Comparison of ENCODE assay signal across 9 cellular contexts in the genomic region with DNA sequence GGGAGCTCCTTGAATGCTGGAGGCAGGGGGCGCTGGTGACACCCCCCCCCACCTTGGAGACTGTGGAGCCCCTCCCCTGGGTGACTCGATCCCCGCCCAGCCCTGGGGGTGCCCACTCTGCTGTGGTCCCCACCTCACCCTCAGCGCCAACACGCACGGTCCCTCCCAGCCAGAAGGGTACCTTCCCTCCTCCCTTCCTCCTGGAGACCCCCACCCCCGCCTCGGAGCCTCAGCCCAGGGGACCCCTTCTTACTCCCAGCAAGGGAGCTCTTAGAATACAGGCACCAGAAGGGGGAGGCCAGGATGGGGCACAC. TPM values are rescaled to one million over a fixed set of nuclear protein-coding genes. Genes with fewer than 3 reads are reported as not detected.
DNase-seq lines count a peak whose midpoint lies in the region; ATAC-seq, FAIRE-seq and TF ChIP-seq lines count a peak whose summit lies in the region.
"Had no signal": no experiment of that assay in that cellular context is flagged by ENCODE, and none has a peak within 500 bp of the region (broad histone marks: within the 10 kb centered on the region; RNA-seq: fewer than 3 reads in every experiment).

No MANE protein-coding gene starts in this region.

- H4K8ac ChIP-seq in mesendoderm (ENCODE audit: low read depth, low read length): peak overlapping the region; percentile 88

- H3K4ac ChIP-seq in mesendoderm (ENCODE audit: low read depth, low read length): peak overlapping the region; percentile 83

- CTCF ChIA-PET in HepG2 (lab: Yijun Ruan, JAX; ENCODE audit: low intra/inter-chr PET ratio, low total read pairs): interaction anchor here (0.7 to 2.0 kb wide), 3 partner anchors 9 to 161 kb away, joined by 3 to 24 read pairs (median 3); no protein-coding TSS in a partner anchor

- H4K20me1 ChIP-seq in HepG2 (ENCODE audit: insufficient read depth, low read length): no peaks in the 10 kb centered on the region

- no peak for ATAC-seq in HepG2
- ATAC-seq in right lobe of liver: no peak
- ATAC-seq in aorta (ENCODE audit: low FRiP score): peak; percentile 26

- H3K4me1 ChIP-seq in HepG2 (ENCODE audit: insufficient read depth, low read length): peaks cover 40% of the 10 kb centered on the region
- peaks cover 0 to 6% (median 0%) of the 10 kb centered on the region in 4 donors for H3K4me1 ChIP-seq in right lobe of liver
- no peaks in the 10 kb centered on the region for H3K4me1 ChIP-seq in mesendoderm (ENCODE audit: control insufficient read depth, low read depth, low read length)
- no peaks in the 10 kb centered on the region for H3K4me1 ChIP-seq in aorta (ENCODE audit: control insufficient read depth in 1 of 2, insufficient read depth in 2 of 2, low read length in 2 of 2)

- no TSS peak for BruUV-seq in HepG2 (replicated peaks; lab: Mats Ljungman, UMichigan)

- peak overlapping the region; percentile 91 for H3K56ac ChIP-seq in mesendoderm (ENCODE audit: low read length)

- H3K79me2 ChIP-seq in HepG2 (ENCODE audit: insufficient read depth, low read length) (no peaks in the 10 kb centered on the region), mesendoderm (ENCODE audit: control insufficient read depth, insufficient read depth, low read length) (no peaks in the 10 kb centered on the region)

- H2AFZ ChIP-seq in HepG2 (ENCODE audit: low read length): no peak overlapping the region

- H3K18ac ChIP-seq in mesendoderm (ENCODE audit: low read length): peak overlapping the region; percentile 96

- TF ChIP-seq POLR2A in HepG2 (IDR thresholded peaks at IDR 0.05; ENCODE audit: insufficient read depth in 1 of 2, low read depth in 2 of 2, low read length in 2 of 2) (no peak), right lobe of liver (IDR thresholded peaks at IDR 0.05) (no peak)

- H3K27me3 ChIP-seq in HepG2 (ENCODE audit: control insufficient read depth in 1 of 2, insufficient read depth in 2 of 2, low read length in 2 of 2) (peaks cover 0 to 3% of the 10 kb centered on the region in 2 experiments; a peak in 1 of 5 replicates), right lobe of liver (no peaks in the 10 kb centered on the region), mesendoderm (ENCODE audit: insufficient read depth, low read length, poor library complexity) (no peaks in the 10 kb centered on the region), aorta (ENCODE audit: control insufficient read depth in 1 of 2, insufficient read depth in 2 of 2, low read length in 1 of 2) (no peaks in the 10 kb centered on the region)

- H3K4me2 ChIP-seq in HepG2 (ENCODE audit: low read depth, low read length) (peak overlapping the region; percentile 47), mesendoderm (ENCODE audit: low read length) (peak overlapping the region; percentile 65)

- H3K23ac ChIP-seq in mesendoderm (ENCODE audit: low read length): no peak overlapping the region

- TF ChIP-seq EP300 in HepG2 (IDR thresholded peaks at IDR 0.05; ENCODE audit: low read depth in 2 of 2, low read length in 2 of 2): no peak
- no peak for TF ChIP-seq EP300 in HepG2 (CRISPR knock-in tag; IDR thresholded peaks at IDR 0.05; ENCODE audit: borderline replicate concordance)

- no peak for FAIRE-seq in HepG2 (lab: Jason Lieb, UNC)
- FAIRE-seq: GM12892 had no signal

- H3K9ac ChIP-seq in HepG2 (ENCODE audit: insufficient read depth, low read depth, low read length) (no peak overlapping the region), mesendoderm (ENCODE audit: low read length) (peak overlapping the region; percentile 72)

- no peaks in the 10 kb centered on the region for H3K79me1 ChIP-seq in mesendoderm (ENCODE audit: low read length)

- no peak overlapping the region for H4K5ac ChIP-seq in mesendoderm (ENCODE audit: low read length)

- H3K4me3 ChIP-seq in HepG2 (replicated peaks in 1 of 3; ENCODE audit: insufficient read depth in 1 of 3, low read depth in 2 of 3, low read length in 3 of 3) (peak overlapping the region; percentile 30 to 50 (median 45); a peak in 4 of 6 replicates), right lobe of liver (no peak overlapping the region), mesendoderm (ENCODE audit: low read length) (peak overlapping the region; percentile 30), aorta (ENCODE audit: low read length in 2 of 2) (no peak overlapping the region)

- POLR2A ChIA-PET in HepG2 (lab: Yijun Ruan, JAX): interaction anchor here (0.9 kb wide), 1 partner anchor 280 kb away, joined by 3 read pairs; a partner anchor contains a TSS

- peak overlapping the region; percentile 33 for H2BK120ac ChIP-seq in mesendoderm (ENCODE audit: low read depth, low read length)

- intact Hi-C loops in HepG2 (cut with micrococcal nuclease; ENCODE audit: unreplicated experiment) (loop anchor here (1.0 to 5.0 kb wide), 2 partner anchors 37 to 161 kb away; no protein-coding TSS in a partner anchor), right lobe of liver (cut with DNase I) (loop anchor here in 1 of 2 donors (10.0 kb wide), 1 partner anchor 149 kb away; no protein-coding TSS in a partner anchor), aorta (cut with DNase I) (loop anchor here (5.0 kb wide), 2 partner anchors 36 to 161 kb away; no protein-coding TSS in a partner anchor), head of caudate nucleus (cut with DNase I) (loop anchor here (10.0 kb wide), 1 partner anchor 159 kb away; no protein-coding TSS in a partner anchor)

- in situ Hi-C loops in HepG2 (cut with HindIII; ENCODE audit: extremely low pct_ligation_motif_present, low pct_unique_long_range_greater_than_20kb): loop anchor here (25.0 kb wide), 1 partner anchor 726 kb away; no protein-coding TSS in a partner anchor

- no peak overlapping the region for H2AK5ac ChIP-seq in mesendoderm (ENCODE audit: low read length)

- H3K36me3 ChIP-seq in HepG2 (replicated peaks in 1 of 2; ENCODE audit: control insufficient read depth in 1 of 2, insufficient read depth in 2 of 2, low read length in 2 of 2) (no peaks in the 10 kb centered on the region), right lobe of liver (no peaks in the 10 kb centered on the region), mesendoderm (ENCODE audit: control insufficient read depth, insufficient read depth, low read length) (no peaks in the 10 kb centered on the region), aorta (ENCODE audit: control insufficient read depth in 1 of 2, insufficient read depth in 2 of 2, low read length in 1 of 2) (no peaks in the 10 kb centered on the region)

- 27% methylated on average over 3 of the region's 8 CpGs for WGBS in HepG2 (ENCODE audit: low lambda C conversion rate)
- WGBS in right lobe of liver (ENCODE audit: insufficient coverage, low coverage, low lambda C conversion rate, missing lambda C conversion rate): 0% methylated on average over 4 of the region's 8 CpGs
- no CpG with 5 or more reads among the region's 8 CpGs for WGBS in mesendoderm (ENCODE audit: extremely low coverage, insufficient coverage, low lambda C conversion rate)
- 9 to 10% methylated on average over 5 to 8 of the region's 8 CpGs for WGBS in aorta, 2 donors

- no peak for TF ChIP-seq RAD21 in HepG2 (CRISPR knock-in tag; IDR thresholded peaks at IDR 0.05)

- H2BK15ac ChIP-seq in mesendoderm (replicated peaks; ENCODE audit: low read depth): no peak overlapping the region

- H3K27ac ChIP-seq in HepG2 (ENCODE audit: extremely low read length, insufficient read depth, low read length) (no peak overlapping the region), right lobe of liver (no peak overlapping the region), mesendoderm (ENCODE audit: low read depth, low read length) (no peak overlapping the region), aorta (ENCODE audit: low read depth in 1 of 2, low read length in 2 of 2) (no peak overlapping the region)

- DNase-seq in HepG2 (ENCODE audit: low spot score) (no peak), right lobe of liver (no peak), dermis blood vessel endothelial cell (peak; percentile 64), mesendoderm (no peak), aorta (no peak), NCI-H1092 (lab: John Stamatoyannopoulos, UW) (no peak), SW480 (ENCODE audit: low spot score) (no peak), head of caudate nucleus (no peak)

- TF ChIP-seq CTCF in HepG2 (CRISPR knock-in tag; IDR thresholded peaks at IDR 0.05) (no peak), right lobe of liver (IDR thresholded peaks at IDR 0.05) (no peak)

- no peaks in the 10 kb centered on the region for H3K9me3 ChIP-seq in HepG2 (ENCODE audit: low read length)
- H3K9me3 ChIP-seq in right lobe of liver: no peaks in the 10 kb centered on the region
- H3K9me3 ChIP-seq in aorta (ENCODE audit: control insufficient read depth, low read length): no peaks in the 10 kb centered on the region

- no peak overlapping the region for H2BK5ac ChIP-seq in mesendoderm (ENCODE audit: low read length)

RNA-seq across cellular contexts. Expression of a gene that starts 5.6 kb away (rescaled TPM):
- 1.9 and 3.5 TPM in 2 replicates for total RNA-seq in HepG2 (2016; rRNA removed; fragmentation: Illumina TruSeq; extraction: Trizol)
- 0.51 and 0.62 TPM in 2 replicates for total RNA-seq in HepG2 (2016; cell fraction: cytosol; rRNA removed; fragmentation: Illumina TruSeq; extraction: Trizol; ENCODE audit: low read depth)
- 1.4 and 3.4 TPM in 2 replicates for total RNA-seq in HepG2 (2016; cell fraction: insoluble cytoplasmic fraction; rRNA removed; fragmentation: Illumina TruSeq; extraction: Trizol)
- 0.99 and 1.2 TPM in 2 replicates for total RNA-seq in HepG2 (2016; cell fraction: membrane; rRNA removed; fragmentation: Illumina TruSeq; extraction: Trizol)
- total RNA-seq in HepG2 (2016; cell fraction: nucleus; rRNA removed; fragmentation: Illumina TruSeq; extraction: Trizol): 3.3 and 4.4 TPM in 2 replicates
- polyA plus RNA-seq in HepG2 (2011; rRNA removed): 1.9 and 2.6 TPM in 2 replicates
- 1.1 and 1.7 TPM in 2 replicates for polyA plus RNA-seq in HepG2 (2011; cell fraction: cytosol; rRNA removed)
- 17.2 and 22.8 TPM in 2 replicates for polyA plus RNA-seq in HepG2 (2011; cell fraction: nucleus; rRNA removed)
- 1.4 and 1.5 TPM in 2 replicates for polyA plus RNA-seq in HepG2 (2012)
- polyA plus RNA-seq in HepG2 (2016; cell fraction: cytosol; fragmentation: Illumina TruSeq; extraction: Trizol; ENCODE audit: low read depth): 0.23 and 0.25 TPM in 2 replicates
- polyA plus RNA-seq in HepG2 (2016; cell fraction: insoluble cytoplasmic fraction; fragmentation: Illumina TruSeq; extraction: Trizol; ENCODE audit: low read depth): 1.9 and 2.0 TPM in 2 replicates
- 0.45 and 0.71 TPM in 2 replicates for polyA plus RNA-seq in HepG2 (2016; cell fraction: membrane; fragmentation: Illumina TruSeq; extraction: Trizol; ENCODE audit: low read depth)
- 9.3 and 11.3 TPM in 2 replicates for polyA plus RNA-seq in HepG2 (2016; cell fraction: nucleus; fragmentation: Illumina TruSeq; extraction: Trizol; ENCODE audit: insufficient read depth, low read depth)
- 1.9 and 3.8 TPM in 2 replicates for polyA minus RNA-seq in HepG2 (2011; rRNA and poly(A)+ RNA removed; ENCODE audit: low replicate concordance)
- 1.4 TPM in 2 replicates for polyA minus RNA-seq in HepG2 (2011; cell fraction: cytosol; rRNA and poly(A)+ RNA removed)
- 2.6 and 3.0 TPM in 2 replicates for polyA minus RNA-seq in HepG2 (2011; cell fraction: nucleus; rRNA and poly(A)+ RNA removed)
- total RNA-seq in right lobe of liver: 1 to 10 TPM in 5 of 6 experiments, under 1 TPM in 1; 0.70 to 2.3 (median 1.5) TPM
- 36.9 and 50.9 TPM in 2 replicates for total RNA-seq in dermis blood vessel endothelial cell
- polyA plus RNA-seq in mesendoderm (2013, experiment 1 of 2): 5.0 TPM
- 5.0 TPM for polyA plus RNA-seq in mesendoderm (2013, experiment 2 of 2)
- 10 to 100 TPM in 1 of 2 donors, 1 to 10 TPM in 1; 6.6 to 39.3 TPM for total RNA-seq in aorta
- polyA plus RNA-seq in aorta: 1 to 10 TPM; 2.6 to 8.0 TPM

RNA-seq across cellular contexts. Expression of a gene that starts 19.9 kb away (rescaled TPM):
- 0.55 and 1.5 TPM in 2 replicates for total RNA-seq in HepG2 (2016; rRNA removed; fragmentation: Illumina TruSeq; extraction: Trizol)
- total RNA-seq in HepG2 (2016; cell fraction: cytosol; rRNA removed; fragmentation: Illumina TruSeq; extraction: Trizol; ENCODE audit: low read depth): 0.40 and 0.44 TPM in 2 replicates
- total RNA-seq in HepG2 (2016; cell fraction: insoluble cytoplasmic fraction; rRNA removed; fragmentation: Illumina TruSeq; extraction: Trizol): 0.13 and 0.97 TPM in 2 replicates
- 0.34 and 0.37 TPM in 2 replicates for total RNA-seq in HepG2 (2016; cell fraction: membrane; rRNA removed; fragmentation: Illumina TruSeq; extraction: Trizol)
- total RNA-seq in HepG2 (2016; cell fraction: nucleus; rRNA removed; fragmentation: Illumina TruSeq; extraction: Trizol): 1.5 and 1.6 TPM in 2 replicates
- polyA plus RNA-seq in HepG2 (2011; rRNA removed): 1.4 and 1.6 TPM in 2 replicates
- 0.47 and 0.64 TPM in 2 replicates for polyA plus RNA-seq in HepG2 (2011; cell fraction: cytosol; rRNA removed)
- polyA plus RNA-seq in HepG2 (2011; cell fraction: nucleus; rRNA removed): 18.5 and 21.8 TPM in 2 replicates
- polyA plus RNA-seq in HepG2 (2012): 3.9 and 4.6 TPM in 2 replicates
- polyA plus RNA-seq in HepG2 (2016; cell fraction: cytosol; fragmentation: Illumina TruSeq; extraction: Trizol; ENCODE audit: low read depth): 0.43 TPM in 1 of 2 replicates, not detected in the other
- 0.17 and 0.44 TPM in 2 replicates for polyA plus RNA-seq in HepG2 (2016; cell fraction: insoluble cytoplasmic fraction; fragmentation: Illumina TruSeq; extraction: Trizol; ENCODE audit: low read depth)
- 0.17 TPM in 1 of 2 replicates, not detected in the other for polyA plus RNA-seq in HepG2 (2016; cell fraction: membrane; fragmentation: Illumina TruSeq; extraction: Trizol; ENCODE audit: low read depth)
- polyA plus RNA-seq in HepG2 (2016; cell fraction: nucleus; fragmentation: Illumina TruSeq; extraction: Trizol; ENCODE audit: insufficient read depth, low read depth): 5.2 and 7.0 TPM in 2 replicates
- polyA minus RNA-seq in HepG2 (2011; rRNA and poly(A)+ RNA removed; ENCODE audit: low replicate concordance): 0.68 and 1.8 TPM in 2 replicates
- not detected in 2 replicates for polyA minus RNA-seq in HepG2 (2011; cell fraction: cytosol; rRNA and poly(A)+ RNA removed)
- 1.3 and 1.9 TPM in 2 replicates for polyA minus RNA-seq in HepG2 (2011; cell fraction: nucleus; rRNA and poly(A)+ RNA removed)
- total RNA-seq in right lobe of liver: 1 to 10 TPM; 1.1 to 3.2 (median 2.1) TPM
- 8.0 and 17.4 TPM in 2 replicates for total RNA-seq in dermis blood vessel endothelial cell
- 4.0 TPM for polyA plus RNA-seq in mesendoderm (2013, experiment 1 of 2)
- polyA plus RNA-seq in mesendoderm (2013, experiment 2 of 2): 3.9 TPM
- total RNA-seq in aorta: 10 to 100 TPM in 1 of 2 donors, 1 to 10 TPM in 1; 6.5 to 34.6 TPM
- 10 to 100 TPM in 1 of 2 donors, 1 to 10 TPM in 1; 9.6 to 22.9 TPM for polyA plus RNA-seq in aorta

Comparison
In these comparisons a context has a peak if more than half of its experiments do, and no peak if none do; other contexts are left out.
1. H3K4me3 ChIP-seq: peak in HepG2 (3 of 3) and mesendoderm (single experiment); none in right lobe of liver (0 of 3) and aorta (0 of 2).